Comparison of ENCODE assay signal across 11 cellular contexts in genomic region chr11:100632970-100633452, GRCh38. TPM values are rescaled to one million over a fixed set of nuclear protein-coding genes. Genes with fewer than 3 reads are reported as not detected.
DNase-seq lines count a peak whose midpoint lies in the region; ATAC-seq and TF ChIP-seq lines count a peak whose summit lies in the region.
"Had no signal": no experiment of that assay in that cellular context is flagged by ENCODE, and none has a peak within 500 bp of the region (broad histone marks: within the 10 kb centered on the region; RNA-seq: fewer than 3 reads in every experiment).

No MANE protein-coding gene starts in this region.

- ATAC-seq in psoas muscle: peak; percentile 61 to 78 (median 62)
- no peak for ATAC-seq in HG03439 (IDR thresholded peaks at IDR 0.05; ENCODE audit: unreplicated experiment)
- ATAC-seq in GM18907 (IDR thresholded peaks at IDR 0.05; ENCODE audit: unreplicated experiment): no peak

- no peaks in the 10 kb centered on the region for H3K27me3 ChIP-seq in psoas muscle (ENCODE audit: insufficient read depth in 3 of 3, low read length in 2 of 3)

- intact Hi-C loops in psoas muscle (cut with DNase I): no loop called here

- H3K4me3 ChIP-seq in psoas muscle: no peak overlapping the region

- peaks cover 10% of the 10 kb centered on the region for H3K4me1 ChIP-seq in psoas muscle

- no peak for TF ChIP-seq CTCF in psoas muscle (IDR thresholded peaks at IDR 0.05)

- no peaks in the 10 kb centered on the region for H3K9me3 ChIP-seq in psoas muscle

- no peaks in the 10 kb centered on the region for H3K36me3 ChIP-seq in psoas muscle (ENCODE audit: insufficient read depth in 1 of 2, low read depth in 1 of 2)

- 1 to 4% (median 2%) methylated on average over 5 of the region's 5 CpGs for WGBS in psoas muscle, 3 donors

- peak; percentile 8 for DNase-seq in Daoy (ENCODE audit: low read depth)
- peak; percentile 8 for DNase-seq in SHP77 treated with DMSO at 0.1 percent for 48 hours (lab: John Stamatoyannopoulos, UW)
- peak; percentile 9 for DNase-seq in globus pallidus (ENCODE audit: low spot score)
- peak; percentile 29 to 58 for DNase-seq in psoas muscle
- DNase-seq in activated effector memory CD4-positive, alpha-beta T cell treated with Interleukin-2 at 50 U/mL for 16 hours: no peak
- no peak for DNase-seq in GM19238 (ENCODE audit: insufficient read length, low spot score)
- DNase-seq: GF-D8; NCI-H187 treated with DMSO at 0.1 percent for 48 hours; stimulated activated CD4-positive, alpha-beta T cell treated with anti-CD3 and anti-CD28 coated beads, Interleukin-2, amount 100 ng/mL, for 24 hours had no signal

- peak overlapping the region; percentile 69 for H3K27ac ChIP-seq in psoas muscle

RNA-seq across cellular contexts. Expression of gene ARHGAP42, which starts 54.1 kb away (rescaled TPM):
- total RNA-seq in Daoy (2014; rRNA removed; shearing (Covaris generic)): 6.7 and 6.9 TPM in 2 replicates
- 10 to 100 TPM in 3 of 4 donors, 1 to 10 TPM in 1; 4.8 to 12.3 (median 11.5) TPM for total RNA-seq in psoas muscle
- polyA plus RNA-seq in psoas muscle: 1 to 10 TPM; 3.8 to 7.2 (median 4.2) TPM

Comparison
In these comparisons a context has a peak if more than half of its experiments do, and no peak if none do; other contexts are left out.
1. DNase-seq: peak in Daoy (single experiment), SHP77 treated with DMSO at 0.1 percent for 48 hours (single experiment), globus pallidus (single experiment) and psoas muscle (2 of 2); none in activated effector memory CD4-positive, alpha-beta T cell treated with Interleukin-2 at 50 U/mL for 16 hours (single experiment) and GM19238 (single experiment).
2. ATAC-seq: peak in psoas muscle (4 of 4); none in HG03439 (single experiment) and GM18907 (single experiment).